In the genomic region with DNA sequence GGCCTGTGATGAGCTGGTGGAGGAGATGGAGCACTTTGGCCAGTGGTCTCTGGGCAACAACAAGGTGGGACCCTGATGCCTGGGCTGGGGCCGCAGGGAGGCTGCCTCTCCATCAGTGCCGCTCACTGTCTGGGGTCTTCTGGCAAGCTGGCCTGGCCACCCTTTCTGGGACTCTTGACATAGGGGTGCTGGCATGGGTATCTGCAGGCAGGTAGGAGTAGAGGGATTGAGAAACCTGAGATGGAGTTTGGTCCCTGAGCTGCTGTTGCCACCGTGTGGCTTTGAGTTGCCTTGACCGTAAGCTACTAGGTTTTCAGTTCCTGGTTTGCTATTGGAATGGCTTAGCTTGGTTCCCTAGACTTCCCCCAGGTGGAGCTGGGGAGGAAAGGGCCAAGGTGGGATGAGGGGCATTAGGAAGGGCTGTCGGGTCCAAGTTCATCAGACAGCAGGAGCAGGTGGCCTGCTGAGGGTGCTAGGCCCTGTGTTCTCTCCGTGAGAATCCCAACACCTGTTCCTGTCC, we compare ENCODE assay signal across 8 cellular contexts. TPM values are rescaled to one million over a fixed set of nuclear protein-coding genes. Genes with fewer than 3 reads are reported as not detected.
DNase-seq lines count a peak whose midpoint lies in the region; TF ChIP-seq lines count a peak whose summit lies in the region.

No MANE protein-coding gene starts in this region.

- TF ChIP-seq CTCF in AG09309 (IDR thresholded peaks at IDR 0.05; ENCODE audit: control insufficient read depth, insufficient read depth, low read depth, low read length, missing control alignments) (peak; percentile 25), GM20000 (IDR thresholded peaks at IDR 0.05; ENCODE audit: extremely low read depth, missing control alignments) (peak; percentile 26), uterus (IDR thresholded peaks at IDR 0.05) (peak in 3 of 4 experiments; percentile 31 to 44 (median 34))

- intact Hi-C loops in uterus (cut with DNase I; ENCODE audit: low total_unique reads), result no loop called here

- DNase-seq in AG09309 (ENCODE audit: low read depth) (no peak), GM20000 (ENCODE audit: low spot score) (peak; percentile 72), NCI-H345 (lab: John Stamatoyannopoulos, UW) (peak; percentile 64), astrocyte of the hippocampus (ENCODE audit: low read depth, low spot score) (peak; percentile 55), islet precursor cell (peak; percentile 85), uterus (peak in 1 of 2 donors; percentile 32), mucosa of gallbladder (ENCODE audit: low spot score) (no peak)
- no peak for DNase-seq in effector memory CD4-positive, alpha-beta T cell

- H3K27me3 ChIP-seq in uterus, result no peaks in the 10 kb centered on the region
- H3K27me3 ChIP-seq in effector memory CD4-positive, alpha-beta T cell (replicated peaks; ENCODE audit: control insufficient read depth, insufficient read depth, low read length, poor library complexity, severe bottlenecking), result no peaks in the 10 kb centered on the region

- no peak overlapping the region for H3K27ac ChIP-seq in uterus
- no peak overlapping the region for H3K27ac ChIP-seq in effector memory CD4-positive, alpha-beta T cell (ENCODE audit: insufficient read depth, low read length, poor library complexity, severe bottlenecking)

- no peak for TF ChIP-seq POLR2A in uterus (IDR thresholded peaks at IDR 0.05)

- no peaks in the 10 kb centered on the region for H3K4me1 ChIP-seq in uterus
- no peaks in the 10 kb centered on the region for H3K4me1 ChIP-seq in effector memory CD4-positive, alpha-beta T cell (ENCODE audit: control insufficient read depth, insufficient read depth, low read length, poor library complexity, severe bottlenecking)

- H3K4me3 ChIP-seq in AG09309 (ENCODE audit: control insufficient read depth, low read depth, low read length) (no peak overlapping the region), uterus (no peak overlapping the region)
- no peak overlapping the region for H3K4me3 ChIP-seq in effector memory CD4-positive, alpha-beta T cell (ENCODE audit: insufficient read depth, low read depth, low read length, poor library complexity, severe bottlenecking)

- no peaks in the 10 kb centered on the region for H3K36me3 ChIP-seq in uterus
- H3K36me3 ChIP-seq in effector memory CD4-positive, alpha-beta T cell (ENCODE audit: control insufficient read depth, insufficient read depth, low read length), result no peaks in the 10 kb centered on the region

- no peaks in the 10 kb centered on the region for H3K9me3 ChIP-seq in uterus
- no peaks in the 10 kb centered on the region for H3K9me3 ChIP-seq in effector memory CD4-positive, alpha-beta T cell (ENCODE audit: control insufficient read depth, low read length)

RNA-seq across cellular contexts. Expression of a gene that starts 13.2 kb away (rescaled TPM):
- total RNA-seq in uterus (10 to 100 TPM; 15.6 to 69.5 (median 35.1) TPM), mucosa of gallbladder (71.1 TPM)

RNA-seq across cellular contexts. Expression of a gene that starts 32.6 kb away (rescaled TPM):
- total RNA-seq in uterus, result 100 to 1,000 TPM in 1 of 4 donors, 10 to 100 TPM in 3; 14.6 to 324 (median 55.8) TPM
- total RNA-seq in mucosa of gallbladder, result 100 TPM

RNA-seq across cellular contexts. Expression of a gene that starts 40.9 kb away (rescaled TPM):
- 10 to 100 TPM; 33.1 to 60.7 (median 39.7) TPM for total RNA-seq in uterus
- total RNA-seq in mucosa of gallbladder, result 68.1 TPM

RNA-seq across cellular contexts. Expression of a gene that starts 52.2 kb away (rescaled TPM):
- total RNA-seq in uterus (10 to 100 TPM in 3 of 4 donors, 1 to 10 TPM in 1; 1.2 to 44.8 (median 33.6) TPM), mucosa of gallbladder (20.9 TPM)

Comparison
In these comparisons a context has a peak if more than half of its experiments do, and no peak if none do; other contexts are left out.
1. DNase-seq: peak in GM20000 (single experiment), NCI-H345 (single experiment), astrocyte of the hippocampus (single experiment) and islet precursor cell (single experiment); none in AG09309 (single experiment), mucosa of gallbladder (single experiment) and effector memory CD4-positive, alpha-beta T cell (0 of 3).
2. Peak in every context shown above with its lines, with median percentiles within 50 percentile points of each other: CTCF ChIP-seq.